Comparison of ENCODE assay signal across 12 cellular contexts in the genomic region with DNA sequence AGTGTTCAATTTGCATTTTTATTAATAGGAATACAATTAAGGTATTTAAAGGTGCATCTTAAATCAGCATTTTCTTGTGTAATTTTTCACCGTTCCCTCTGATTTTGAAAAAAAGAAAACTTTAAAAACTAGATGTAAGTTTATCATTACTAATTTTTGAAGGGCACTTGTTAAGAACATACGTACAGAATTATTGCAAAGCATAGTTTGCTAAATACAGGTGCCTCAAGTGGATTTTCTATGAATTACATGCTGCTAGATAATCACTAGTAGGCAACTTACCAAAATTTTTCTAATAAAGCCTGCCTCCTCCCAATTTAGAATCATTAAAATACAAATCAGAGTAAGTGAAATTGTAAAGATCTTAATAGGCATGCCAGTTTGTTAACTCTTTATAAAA.
DNase-seq lines count a peak whose midpoint lies in the region; ATAC-seq and TF ChIP-seq lines count a peak whose summit lies in the region.
"Had no signal": no experiment of that assay in that cellular context is flagged by ENCODE, and none has a peak within 500 bp of the region (broad histone marks: within the 10 kb centered on the region; RNA-seq: fewer than 3 reads in every experiment).

No MANE protein-coding gene starts in this region.

- no peaks in the 10 kb centered on the region for H3K36me3 ChIP-seq in DND-41 (ENCODE audit: insufficient read depth, low read length)
- no peaks in the 10 kb centered on the region for H3K36me3 ChIP-seq in MM.1S (replicated peaks; ENCODE audit: insufficient read depth, low read length)

- ATAC-seq in DND-41 (ENCODE audit: insufficient read depth, low read depth) (no peak), HG02759 (IDR thresholded peaks at IDR 0.05; ENCODE audit: unreplicated experiment) (no peak), GM19324 (IDR thresholded peaks at IDR 0.05; ENCODE audit: low FRiP score, unreplicated experiment) (no peak), HG03196 (IDR thresholded peaks at IDR 0.05; ENCODE audit: unreplicated experiment) (no peak)

- H3K4me1 ChIP-seq in DND-41 (ENCODE audit: insufficient read depth, low read length) (no peaks in the 10 kb centered on the region), MM.1S (ENCODE audit: low read length) (no peaks in the 10 kb centered on the region)

- H3K27me3 ChIP-seq in DND-41 (ENCODE audit: insufficient read depth, low read length, poor library complexity) = no peaks in the 10 kb centered on the region
- no peaks in the 10 kb centered on the region for H3K27me3 ChIP-seq in MM.1S (replicated peaks; ENCODE audit: insufficient read depth, low read length)

- H3K4me2 ChIP-seq in DND-41 (ENCODE audit: insufficient read depth, low read length) (no peak overlapping the region), MM.1S (ENCODE audit: low read depth, low read length) (no peak overlapping the region)

- H3K27ac ChIP-seq in 22Rv1 (no peak overlapping the region), DND-41 (ENCODE audit: low read length) (no peak overlapping the region), MM.1S (ENCODE audit: low read length) (no peak overlapping the region)

- no peak overlapping the region for H3K4me3 ChIP-seq in DND-41 (ENCODE audit: low read depth in 1 of 2, low read length in 2 of 2)
- no peak overlapping the region for H3K4me3 ChIP-seq in MM.1S (ENCODE audit: low read length)
- H3K4me3 ChIP-seq in fibroblast of pulmonary artery (replicated peaks; ENCODE audit: low read depth, low read length) = no peak overlapping the region

- no peaks in the 10 kb centered on the region for H3F3A ChIP-seq in MM.1S (ENCODE audit: insufficient read depth, low read length)

- H3K9me3 ChIP-seq in DND-41 (ENCODE audit: insufficient read depth, low read length, severe bottlenecking) (no peaks in the 10 kb centered on the region), MM.1S (replicated peaks; ENCODE audit: insufficient read depth, low read length) (no peaks in the 10 kb centered on the region)

- H3K9ac ChIP-seq in DND-41 (ENCODE audit: low read depth, low read length) (no peak overlapping the region), MM.1S (ENCODE audit: low read length) (no peak overlapping the region)

- H2AFZ ChIP-seq in DND-41 (ENCODE audit: low read depth, low read length) = no peak overlapping the region
- H2AFZ ChIP-seq in MM.1S (ENCODE audit: low read length) = no peak overlapping the region

- TF ChIP-seq CTCF in 22Rv1 (IDR thresholded peaks at IDR 0.05) = peak; percentile 44
- TF ChIP-seq CTCF in DND-41 (IDR thresholded peaks at IDR 0.05; ENCODE audit: borderline replicate concordance, extremely low read depth, low read length, poor library complexity, severe bottlenecking) = peak; percentile 39
- TF ChIP-seq CTCF in MM.1S (IDR thresholded peaks at IDR 0.05; ENCODE audit: low read length) = peak; percentile 33
- peak; percentile 32 for TF ChIP-seq CTCF in fibroblast of pulmonary artery (IDR thresholded peaks at IDR 0.05; ENCODE audit: low read length, missing control alignments)

- H4K20me1 ChIP-seq in DND-41 (ENCODE audit: insufficient read depth, low read length) (no peaks in the 10 kb centered on the region), MM.1S (ENCODE audit: insufficient read depth, low read length) (no peaks in the 10 kb centered on the region)

- DNase-seq in DND-41 (no peak), MM.1S (no peak), fibroblast of pulmonary artery (ENCODE audit: low read depth) (peak; percentile 2), NCI-H774 (lab: John Stamatoyannopoulos, UW) (no peak)
- DNase-seq: activated naive CD4-positive, alpha-beta T cell treated with Interleukin-2 at 50 U/mL for 16 hours; DMS79 treated with DMSO at 0.1 percent for 48 hours; NCI-H1417 treated with DMSO at 0.1 percent for 48 hours; stimulated activated CD4-positive, alpha-beta T cell treated with anti-CD3 and anti-CD28 coated beads, Interleukin-15, amount 100 ng/mL, for 24 hours had no signal

- no peaks in the 10 kb centered on the region for H3K9me2 ChIP-seq in MM.1S (replicated peaks; ENCODE audit: insufficient read depth, low read length)

- H3K79me2 ChIP-seq in DND-41 (ENCODE audit: insufficient read depth, low read length) (no peaks in the 10 kb centered on the region; the same call in 1 of the 2 replicates), MM.1S (ENCODE audit: low read length) (no peaks in the 10 kb centered on the region)
